In the genomic region with DNA sequence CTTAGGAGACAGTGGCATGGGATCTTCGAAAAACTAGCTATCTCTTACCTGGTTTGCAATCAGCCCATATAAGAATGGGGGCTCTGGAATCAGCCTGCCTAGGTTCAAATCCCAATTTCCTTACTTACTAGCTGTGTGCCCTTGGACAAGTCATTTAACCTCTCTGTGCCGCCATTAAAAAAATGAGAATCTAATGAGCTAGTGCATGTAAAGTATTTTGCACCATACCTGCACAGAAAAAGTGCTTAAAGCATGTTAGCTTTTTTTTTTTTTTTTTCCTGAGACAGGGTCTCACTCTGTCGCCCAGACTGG, we compare ENCODE assay signal across 14 cellular contexts.
A peak's percentile ranks its signal among the peaks of the same experiment; 100 is the strongest.
DNase-seq lines count a peak whose midpoint lies in the region; ATAC-seq, FAIRE-seq and TF ChIP-seq lines count a peak whose summit lies in the region.
"Had no signal": no experiment of that assay in that cellular context is flagged by ENCODE, and none has a peak within 500 bp of the region (broad histone marks: within the 10 kb centered on the region; RNA-seq: fewer than 3 reads in every experiment).

No MANE protein-coding gene starts in this region.

- H3K9me3 Mint-ChIP-seq in activated CD8-positive, alpha-beta T cell treated with anti-CD3 and anti-CD28 coated beads for 36 hours, result no peaks in the 10 kb centered on the region
- no peaks in the 10 kb centered on the region for H3K9me3 Mint-ChIP-seq in activated CD8-positive, alpha-beta T cell treated with anti-CD3 and anti-CD28 coated beads, Interleukin-2, amount 10 ng/mL, durations not matched to agents 7 days and 5 days (ENCODE audit: insufficient read depth)
- H3K9me3 Mint-ChIP-seq in HFFc6, result no peaks in the 10 kb centered on the region
- H3K9me3 Mint-ChIP-seq: CD4-positive, CD25-positive, alpha-beta regulatory T cell had no signal

- no peak for DNase-seq in activated CD8-positive, alpha-beta T cell treated with anti-CD3 and anti-CD28 coated beads for 36 hours
- DNase-seq in activated CD8-positive, alpha-beta T cell treated with anti-CD3 and anti-CD28 coated beads, Interleukin-2, amount 10 ng/mL, durations not matched to agents 7 days and 5 days, result no peak
- no peak for DNase-seq in HFFc6
- DNase-seq in K562 (ENCODE audit: extremely low read depth in 1 of 4, low spot score in 3 of 4), result no peak
- DNase-seq in GM13977 (ENCODE audit: low spot score), result no peak
- DNase-seq in NCI-H748 (lab: John Stamatoyannopoulos, UW; ENCODE audit: unreplicated experiment), result no peak
- DNase-seq: IMR-90, KG1 had no signal

- H3K27me3 ChIP-seq in K562 (ENCODE audit: control insufficient read depth in 2 of 2, insufficient read depth in 2 of 2, low read length in 2 of 2), result no peaks in the 10 kb centered on the region
- H3K27me3 ChIP-seq: BLaER1 had no signal

- no peak overlapping the region for H3K4me2 ChIP-seq in K562 (ENCODE audit: insufficient read depth, low read length)
- H3K4me2 ChIP-seq: BLaER1, GM23338 had no signal

- no peaks in the 10 kb centered on the region for H3K9me3 ChIP-seq in K562 (replicated peaks; ENCODE audit: control insufficient read depth, insufficient read depth, low read depth, low read length)
- H3K9me3 ChIP-seq: BLaER1 had no signal

- TF ChIP-seq EP300 in K562 (IDR thresholded peaks at IDR 0.05; ENCODE audit: low read length), result no peak

- CTCF ChIA-PET in activated CD8-positive, alpha-beta T cell treated with anti-CD3 and anti-CD28 coated beads for 36 hours (lab: Charles Lee), result interaction anchor here (0.6 to 4.2 kb wide), 47 partner anchors 9 to 606 kb away, joined by 3 to 97 read pairs (median 4); no protein-coding TSS in a partner anchor
- CTCF ChIA-PET in activated CD8-positive, alpha-beta T cell treated with anti-CD3 and anti-CD28 coated beads, Interleukin-2, amount 10 ng/mL, durations not matched to agents 7 days and 5 days (lab: Charles Lee), result interaction anchor here (0.7 to 5.8 kb wide), 35 partner anchors 9 to 791 kb away, joined by 3 to 189 read pairs (median 4); no protein-coding TSS in a partner anchor
- CTCF ChIA-PET in K562 (lab: Yijun Ruan, JAX; ENCODE audit: low intra/inter-chr PET ratio), result interaction anchor here (0.9 to 1.1 kb wide), 2 partner anchors 151 to 155 kb away, joined by 3 read pairs; no protein-coding TSS in a partner anchor

- TF ChIP-seq CTCF in activated CD8-positive, alpha-beta T cell treated with anti-CD3 and anti-CD28 coated beads for 36 hours (IDR thresholded peaks at IDR 0.05), result peak; percentile 2
- 0 out of 2 replicates have a peak, but pooled peaks have one; percentile 22 for TF ChIP-seq CTCF in HFFc6 (IDR thresholded peaks at IDR 0.05)
- TF ChIP-seq CTCF in K562 (IDR thresholded peaks at IDR 0.05 in 2 of 3, conservative IDR thresholded peaks at IDR 0.05 in 1 of 3; ENCODE audit: insufficient read depth in 2 of 3, low read depth in 1 of 3, low read length in 3 of 3), result no peak
- no peak for TF ChIP-seq CTCF in GM13977 (IDR thresholded peaks at IDR 0.05; ENCODE audit: extremely low read depth, insufficient read depth, missing control alignments)

- H3K79me2 ChIP-seq in K562 (ENCODE audit: control insufficient read depth, insufficient read depth, low read length), result no peaks in the 10 kb centered on the region

- FAIRE-seq in K562 (lab: Jason Lieb, UNC), result no peak
- FAIRE-seq: GM12878 had no signal

- H4K20me1 ChIP-seq in K562 (replicated peaks; ENCODE audit: control insufficient read depth, insufficient read depth, low read length), result no peaks in the 10 kb centered on the region
- H4K20me1 ChIP-seq: BLaER1 had no signal

- no peak overlapping the region for H2AFZ ChIP-seq in K562 (ENCODE audit: low read depth, low read length)

- intact Hi-C loops in activated CD8-positive, alpha-beta T cell treated with anti-CD3 and anti-CD28 coated beads for 36 hours (cut with micrococcal nuclease), result loop anchor here (5.0 kb wide), 1 partner anchor 156 kb away; no protein-coding TSS in a partner anchor
- intact Hi-C loops in K562 (cut with micrococcal nuclease), result loop anchor here (1.0 kb wide), 1 partner anchor 156 kb away; no protein-coding TSS in a partner anchor

- H3K4me3 Mint-ChIP-seq in activated CD8-positive, alpha-beta T cell treated with anti-CD3 and anti-CD28 coated beads for 36 hours, result no peak overlapping the region
- no peak overlapping the region for H3K4me3 Mint-ChIP-seq in activated CD8-positive, alpha-beta T cell treated with anti-CD3 and anti-CD28 coated beads, Interleukin-2, amount 10 ng/mL, durations not matched to agents 7 days and 5 days
- H3K4me3 Mint-ChIP-seq in HFFc6, result no peak overlapping the region
- H3K4me3 Mint-ChIP-seq: CD4-positive, CD25-positive, alpha-beta regulatory T cell; GM23338; H9 had no signal

- no peak overlapping the region for H3K4me3 ChIP-seq in K562
- H3K4me3 ChIP-seq: BLaER1, GM12878, GM23338 had no signal

- H3K27ac ChIP-seq in K562 (ENCODE audit: extremely low read depth, low read depth, low read length), result no peak overlapping the region
- H3K27ac ChIP-seq: BLaER1 had no signal

- ATAC-seq in activated CD8-positive, alpha-beta T cell treated with anti-CD3 and anti-CD28 coated beads for 36 hours, result no peak
- ATAC-seq in activated CD8-positive, alpha-beta T cell treated with anti-CD3 and anti-CD28 coated beads, Interleukin-2, amount 10 ng/mL, durations not matched to agents 7 days and 5 days, result no peak
- no peak; the same call in 2 of the 3 replicates for ATAC-seq in K562
- ATAC-seq in HG02938 (IDR thresholded peaks at IDR 0.05; ENCODE audit: unreplicated experiment), result no peak

- no peak for TF ChIP-seq POLR2A in K562 (conservative IDR thresholded peaks at IDR 0.05)

- WGBS in K562 (ENCODE audit: insufficient coverage, low coverage, missing lambda C conversion rate), result 33% methylated on average over 3 of the region's 3 CpGs

- no peak for TF ChIP-seq RAD21 in K562 (CRISPR knock-in tag; conservative IDR thresholded peaks at IDR 0.05 in 1 of 2, IDR thresholded peaks at IDR 0.05 in 1 of 2)

- in situ Hi-C loops in K562 (cut with MboI), result loop anchor here (5.0 kb wide), 1 partner anchor 156 kb away; no protein-coding TSS in a partner anchor
- in situ Hi-C loops in GM13977 (cut with MboI; ENCODE audit: low pct_unique_long_range_greater_than_20kb, low sequenced_read_pairs, unreplicated experiment), result no loop called here

- H3K27ac Mint-ChIP-seq in activated CD8-positive, alpha-beta T cell treated with anti-CD3 and anti-CD28 coated beads for 36 hours, result no peak overlapping the region
- H3K27ac Mint-ChIP-seq in activated CD8-positive, alpha-beta T cell treated with anti-CD3 and anti-CD28 coated beads, Interleukin-2, amount 10 ng/mL, durations not matched to agents 7 days and 5 days, result no peak overlapping the region
- H3K27ac Mint-ChIP-seq in HFFc6, result no peak overlapping the region
- H3K27ac Mint-ChIP-seq: CD4-positive, CD25-positive, alpha-beta regulatory T cell; GM23338; H9 had no signal

- POLR2A ChIA-PET in activated CD8-positive, alpha-beta T cell treated with anti-CD3 and anti-CD28 coated beads for 36 hours (lab: Charles Lee), result interaction anchor here (0.7 kb wide), 1 partner anchor 188 kb away, joined by 5 read pairs; no protein-coding TSS in a partner anchor
- POLR2A ChIA-PET in activated CD8-positive, alpha-beta T cell treated with anti-CD3 and anti-CD28 coated beads, Interleukin-2, amount 10 ng/mL, durations not matched to agents 7 days and 5 days (lab: Charles Lee), result interaction anchor here (0.7 kb wide), 1 partner anchor 150 kb away, joined by 4 read pairs; no protein-coding TSS in a partner anchor
- POLR2A ChIA-PET in K562 (lab: Yijun Ruan, JAX), result interaction anchor here (0.6 kb wide), 1 partner anchor 156 kb away, joined by 4 read pairs; no protein-coding TSS in a partner anchor

- no TSS peak for BruUV-seq in K562 (replicated peaks; lab: Mats Ljungman, UMichigan)

- H3K4me1 Mint-ChIP-seq in activated CD8-positive, alpha-beta T cell treated with anti-CD3 and anti-CD28 coated beads for 36 hours (ENCODE audit: low read depth), result no peaks in the 10 kb centered on the region
- H3K4me1 Mint-ChIP-seq in activated CD8-positive, alpha-beta T cell treated with anti-CD3 and anti-CD28 coated beads, Interleukin-2, amount 10 ng/mL, durations not matched to agents 7 days and 5 days (ENCODE audit: low read depth), result no peaks in the 10 kb centered on the region
- H3K4me1 Mint-ChIP-seq in HFFc6 (ENCODE audit: low read depth), result peaks cover 1% of the 10 kb centered on the region
- H3K4me1 Mint-ChIP-seq: CD4-positive, CD25-positive, alpha-beta regulatory T cell had no signal

- H3K4me1 ChIP-seq in K562 (replicated peaks in 1 of 2; ENCODE audit: control insufficient read depth in 2 of 2, insufficient read depth in 2 of 2, low read length in 2 of 2), result no peaks in the 10 kb centered on the region

- H3K36me3 Mint-ChIP-seq in activated CD8-positive, alpha-beta T cell treated with anti-CD3 and anti-CD28 coated beads for 36 hours (ENCODE audit: low read depth), result no peaks in the 10 kb centered on the region
- no peaks in the 10 kb centered on the region for H3K36me3 Mint-ChIP-seq in activated CD8-positive, alpha-beta T cell treated with anti-CD3 and anti-CD28 coated beads, Interleukin-2, amount 10 ng/mL, durations not matched to agents 7 days and 5 days (ENCODE audit: low read depth)
- H3K36me3 Mint-ChIP-seq in HFFc6 (ENCODE audit: low read depth), result no peaks in the 10 kb centered on the region

- no peaks in the 10 kb centered on the region for H3K27me3 Mint-ChIP-seq in activated CD8-positive, alpha-beta T cell treated with anti-CD3 and anti-CD28 coated beads for 36 hours
- no peaks in the 10 kb centered on the region for H3K27me3 Mint-ChIP-seq in activated CD8-positive, alpha-beta T cell treated with anti-CD3 and anti-CD28 coated beads, Interleukin-2, amount 10 ng/mL, durations not matched to agents 7 days and 5 days (ENCODE audit: low read depth)
- H3K27me3 Mint-ChIP-seq in HFFc6 (ENCODE audit: insufficient read depth), result peaks cover 7% of the 10 kb centered on the region
- H3K27me3 Mint-ChIP-seq: CD4-positive, CD25-positive, alpha-beta regulatory T cell had no signal

- no peaks in the 10 kb centered on the region for H3K9me1 ChIP-seq in K562 (ENCODE audit: control insufficient read depth, insufficient read depth, low read length)

- no peak overlapping the region for H3K9ac ChIP-seq in K562 (ENCODE audit: insufficient read depth in 1 of 2, low read depth in 2 of 2, low read length in 2 of 2)
- H3K9ac ChIP-seq: BLaER1 had no signal

- no peaks in the 10 kb centered on the region for H3K36me3 ChIP-seq in K562 (ENCODE audit: control insufficient read depth, insufficient read depth, low read length)
- H3K36me3 ChIP-seq: BLaER1 had no signal

TF ChIP-seq in K562, 482 proteins besides CTCF, POLR2A, EP300 and RAD21:
- TF ChIP-seq BCOR (IDR thresholded peaks at IDR 0.05) (peak; percentile 44; the same call in 1 of the 2 replicates), PHF20 (IDR thresholded peaks at IDR 0.05; ENCODE audit: partially characterized antibody) (no peak), RBM25 (IDR thresholded peaks at IDR 0.05; ENCODE audit: low read depth, low read length, severe bottlenecking) (peak; percentile 51)

Comparison
In these comparisons a context has a peak if more than half of its experiments do, and no peak if none do; other contexts are left out.
1. CTCF ChIP-seq: peak in activated CD8-positive, alpha-beta T cell treated with anti-CD3 and anti-CD28 coated beads for 36 hours (single experiment) and HFFc6 (single experiment); none in K562 (0 of 3) and GM13977 (single experiment).